Comparison of ENCODE assay signal across 12 cellular contexts in genomic region chr9:87405677-87406544, GRCh38.
DNase-seq lines count a peak whose midpoint lies in the region; ATAC-seq and TF ChIP-seq lines count a peak whose summit lies in the region.
"Had no signal": no experiment of that assay in that cellular context is flagged by ENCODE, and none has a peak within 500 bp of the region (broad histone marks: within the 10 kb centered on the region; RNA-seq: fewer than 3 reads in every experiment).

No MANE protein-coding gene starts in this region.

- no peak for TF ChIP-seq CTCF in right atrium auricular region (IDR thresholded peaks at IDR 0.05)
- TF ChIP-seq CTCF in astrocyte of the cerebellum (IDR thresholded peaks at IDR 0.05; ENCODE audit: low read depth, low read length, missing control alignments) = no peak
- TF ChIP-seq CTCF in upper lobe of right lung (IDR thresholded peaks at IDR 0.05) = no peak

- H3K4me1 Mint-ChIP-seq in natural killer cell treated with Interleukin-12 subunit alpha and Interleukin-12 subunit beta and Interleukin-15 and Interleukin-18, amount 100 ng/mL, for 72 hours (ENCODE audit: low read depth in 2 of 2) = no peaks in the 10 kb centered on the region

- H3K9me3 ChIP-seq in right atrium auricular region = no peaks in the 10 kb centered on the region
- no peaks in the 10 kb centered on the region for H3K9me3 ChIP-seq in upper lobe of right lung

- H3K4me1 ChIP-seq in right atrium auricular region (no peaks in the 10 kb centered on the region), upper lobe of right lung (peaks cover 15% of the 10 kb centered on the region)

- H3K27ac ChIP-seq in right atrium auricular region (no peak overlapping the region), upper lobe of right lung (peak overlapping the region; percentile 32)
- H3K27ac ChIP-seq: BLaER1 treated with 17β-estradiol and CSF1 and Interleukin-3, amounts not matched to agents 10 nM and 100 nM had no signal

- no peaks in the 10 kb centered on the region for H3K36me3 ChIP-seq in right atrium auricular region
- H3K36me3 ChIP-seq in upper lobe of right lung = no peaks in the 10 kb centered on the region
- H3K36me3 ChIP-seq: BLaER1 treated with 17β-estradiol and CSF1 and Interleukin-3, amounts not matched to agents 10 nM and 100 nM had no signal

- intact Hi-C loops in Right ventricle myocardium inferior (cut with DNase I) = no loop called here
- intact Hi-C loops in upper lobe of right lung (cut with DNase I) = no loop called here

- ATAC-seq in Right ventricle myocardium inferior (no peak), upper lobe of right lung (peak; percentile 84)
- no peak for ATAC-seq in natural killer cell treated with Interleukin-12 subunit alpha and Interleukin-12 subunit beta and Interleukin-15 and Interleukin-18, amount 100 ng/mL, for 72 hours

- H3K27me3 ChIP-seq in right atrium auricular region = no peaks in the 10 kb centered on the region
- no peaks in the 10 kb centered on the region for H3K27me3 ChIP-seq in upper lobe of right lung
- H3K27me3 ChIP-seq: BLaER1 treated with 17β-estradiol and CSF1 and Interleukin-3, amounts not matched to agents 10 nM and 100 nM had no signal

- in situ Hi-C loops in astrocyte of the cerebellum (cut with HindIII; ENCODE audit: low sequenced_read_pairs) = loop anchor here (5.0 kb wide), 1 partner anchor 76 kb away; no protein-coding TSS in a partner anchor

- no peak overlapping the region for H3K27ac Mint-ChIP-seq in natural killer cell treated with Interleukin-12 subunit alpha and Interleukin-12 subunit beta and Interleukin-15 and Interleukin-18, amount 100 ng/mL, for 72 hours
- H3K27ac Mint-ChIP-seq: activated naive CD8-positive, alpha-beta T cell had no signal

- no peaks in the 10 kb centered on the region for H3K9me3 Mint-ChIP-seq in natural killer cell treated with Interleukin-12 subunit alpha and Interleukin-12 subunit beta and Interleukin-15 and Interleukin-18, amount 100 ng/mL, for 72 hours

- peak; percentile 77 for DNase-seq in right atrium auricular region (ENCODE audit: low spot score)
- no peak for DNase-seq in Right ventricle myocardium inferior (ENCODE audit: missing footprints)
- DNase-seq in astrocyte of the cerebellum (ENCODE audit: low read depth) = peak; percentile 19
- DNase-seq in kidney tubule cell (ENCODE audit: low spot score) = peak; percentile 50
- no peak for DNase-seq in upper lobe of right lung
- no peak for DNase-seq in natural killer cell treated with Interleukin-12 subunit alpha and Interleukin-12 subunit beta and Interleukin-15 and Interleukin-18, amount 100 ng/mL, for 72 hours (ENCODE audit: low spot score)
- no peak for DNase-seq in D341Med (ENCODE audit: low spot score)
- DNase-seq in amniotic stem cell (lab: John Stamatoyannopoulos, UW) = no peak
- DNase-seq: effector CD8-positive, alpha-beta T cell; NCI-H446 treated with DMSO at 0.1 percent for 48 hours had no signal

- H3K4me3 ChIP-seq in right atrium auricular region (no peak overlapping the region), astrocyte of the cerebellum (ENCODE audit: low read depth, low read length) (no peak overlapping the region), upper lobe of right lung (no peak overlapping the region)
- H3K4me3 ChIP-seq: BLaER1 treated with 17β-estradiol and CSF1 and Interleukin-3, amounts not matched to agents 10 nM and 100 nM had no signal

- no peak overlapping the region for H3K4me3 Mint-ChIP-seq in natural killer cell treated with Interleukin-12 subunit alpha and Interleukin-12 subunit beta and Interleukin-15 and Interleukin-18, amount 100 ng/mL, for 72 hours
- H3K4me3 Mint-ChIP-seq: activated naive CD8-positive, alpha-beta T cell had no signal

- H3K36me3 Mint-ChIP-seq in natural killer cell treated with Interleukin-12 subunit alpha and Interleukin-12 subunit beta and Interleukin-15 and Interleukin-18, amount 100 ng/mL, for 72 hours = no peaks in the 10 kb centered on the region
- H3K36me3 Mint-ChIP-seq: activated naive CD8-positive, alpha-beta T cell had no signal

- peaks cover 5 to 19% of the 10 kb centered on the region in 2 donors for H3K27me3 Mint-ChIP-seq in natural killer cell treated with Interleukin-12 subunit alpha and Interleukin-12 subunit beta and Interleukin-15 and Interleukin-18, amount 100 ng/mL, for 72 hours

Comparison
In these comparisons a context has a peak if more than half of its experiments do, and no peak if none do; other contexts are left out.
1. DNase-seq: peak in right atrium auricular region (single experiment), astrocyte of the cerebellum (single experiment) and kidney tubule cell (single experiment); none in Right ventricle myocardium inferior (single experiment), upper lobe of right lung (single experiment), natural killer cell treated with Interleukin-12 subunit alpha and Interleukin-12 subunit beta and Interleukin-15 and Interleukin-18, amount 100 ng/mL, for 72 hours (single experiment), D341Med (single experiment) and amniotic stem cell (single experiment).